In the genomic region with DNA sequence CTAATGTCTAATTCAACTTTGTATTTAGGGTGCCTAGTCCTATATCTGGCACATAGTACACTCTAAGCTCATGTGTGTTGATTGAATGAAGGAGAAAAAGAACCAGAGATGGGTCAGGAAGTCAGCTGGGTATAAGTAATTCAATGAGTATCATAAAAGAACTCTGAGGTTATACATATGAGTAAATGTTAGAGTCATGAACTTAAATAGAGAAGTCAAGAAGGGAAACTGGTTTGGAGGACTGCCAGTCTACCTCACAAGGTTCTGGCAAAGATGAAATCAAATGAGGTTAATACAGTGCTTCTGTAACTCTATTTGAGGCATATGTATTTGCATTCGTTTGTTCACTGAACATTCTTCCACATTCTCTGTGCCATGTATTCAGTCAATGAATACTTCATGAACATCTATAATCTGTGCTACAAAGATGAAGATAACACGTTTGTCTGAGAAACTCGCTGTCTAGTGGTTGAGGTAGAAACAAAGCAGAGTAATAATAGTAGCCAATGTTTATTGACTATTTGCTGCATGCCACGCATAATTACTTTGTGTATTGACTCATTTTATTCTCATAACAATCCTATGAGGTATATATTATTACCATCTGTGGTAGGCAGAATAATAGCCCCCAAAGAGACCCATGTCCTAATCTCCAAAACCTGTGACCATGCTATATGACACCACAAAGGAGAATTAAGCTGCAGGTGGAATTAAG, we compare ENCODE assay signal across 11 cellular contexts.
DNase-seq lines count a peak whose midpoint lies in the region; ATAC-seq and FAIRE-seq lines count a peak whose summit lies in the region.
"Had no signal": no experiment of that assay in that cellular context is flagged by ENCODE, and none has a peak within 500 bp of the region (broad histone marks: within the 10 kb centered on the region; RNA-seq: fewer than 3 reads in every experiment).

No MANE protein-coding gene starts in this region.

- DNase-seq in EH (ENCODE audit: low read depth): peak; percentile 19
- DNase-seq in Jurkat, Clone E6-1 (ENCODE audit: low read depth, low spot score): peak; percentile 69
- DNase-seq in central memory CD4-positive, alpha-beta T cell: peak; percentile 41
- no peak for DNase-seq in GM19239 (ENCODE audit: insufficient read length, low spot score)
- no peak for DNase-seq in DMS153 (lab: John Stamatoyannopoulos, UW)
- DNase-seq in left cardiac atrium: no peak
- DNase-seq: erythroblast, pancreas had no signal

- H3K4me3 ChIP-seq in Jurkat, Clone E6-1 (ENCODE audit: low read length): no peak overlapping the region
- H3K4me3 ChIP-seq: pancreas, thoracic aorta had no signal

- intact Hi-C loops in left cardiac atrium (cut with DNase I): no loop called here

- FAIRE-seq in GM19239 (lab: Jason Lieb, UNC): no peak
- FAIRE-seq: pancreas had no signal

- ATAC-seq in GM21381 (IDR thresholded peaks at IDR 0.05; ENCODE audit: unreplicated experiment): peak; percentile 81
- ATAC-seq in HG03097 (IDR thresholded peaks at IDR 0.05; ENCODE audit: low FRiP score, unreplicated experiment): no peak
- no peak for ATAC-seq in left cardiac atrium
- ATAC-seq: pancreas had no signal

Comparison
In these comparisons a context has a peak if more than half of its experiments do, and no peak if none do; other contexts are left out.
1. DNase-seq: peak in EH (single experiment), Jurkat, Clone E6-1 (single experiment) and central memory CD4-positive, alpha-beta T cell (single experiment); none in GM19239 (single experiment), DMS153 (single experiment) and left cardiac atrium (single experiment).